8 cellular contexts compared by ENCODE assay signal in genomic region chr11:66728760-66729385, GRCh38. TPM values are rescaled to one million over a fixed set of nuclear protein-coding genes. Genes with fewer than 3 reads are reported as not detected.
DNase-seq lines count a peak whose midpoint lies in the region; ATAC-seq and TF ChIP-seq lines count a peak whose summit lies in the region.

Gene SPTBN2 (minus strand): TSS chr11:66729216. CDS start chr11:66721240, 7,976 bp downstream.

- TF ChIP-seq CTCF in mucosa of descending colon (IDR thresholded peaks at IDR 0.05) = no peak

- intact Hi-C loops in mucosa of descending colon (cut with DNase I, micrococcal nuclease) = no loop called here

- DNase-seq in DMS 273 (lab: John Stamatoyannopoulos, UW; ENCODE audit: unreplicated experiment) (peak; percentile 46), DMS 273 treated with DMSO at 0.1 percent for 48 hours (lab: John Stamatoyannopoulos, UW) (no peak), NCI-H526 treated with DMSO at 0.1 percent for 48 hours (lab: John Stamatoyannopoulos, UW) (peak; percentile 32), mucosa of descending colon (peak in 1 of 3 donors; percentile 39)

- H3K27ac ChIP-seq in duodenal mucosa (ENCODE audit: low read depth, low read length) = no peak within 1 kb of the TSS

- no peaks in the 10 kb centered on the region for H3K9me3 ChIP-seq in duodenal mucosa (ENCODE audit: control insufficient read depth in 1 of 2, low read length in 2 of 2)
- no peaks in the 10 kb centered on the region for H3K9me3 ChIP-seq in mucosa of descending colon

- H3K9ac ChIP-seq in duodenal mucosa (ENCODE audit: low read depth in 1 of 2, low read length in 2 of 2) = no peak within 1 kb of the TSS

- peaks cover 46 to 55% of the 10 kb centered on the region in 2 donors for H3K27me3 ChIP-seq in duodenal mucosa (ENCODE audit: control insufficient read depth in 1 of 2, insufficient read depth in 2 of 2, low read length in 2 of 2)

- H3K4me1 ChIP-seq in duodenal mucosa (ENCODE audit: control insufficient read depth in 1 of 2, insufficient read depth in 2 of 2, low read length in 2 of 2) (peaks cover 10 to 17% of the 10 kb centered on the region in 2 donors), mucosa of descending colon (ENCODE audit: low read depth) (no peaks in the 10 kb centered on the region)

- H3K36me3 ChIP-seq in duodenal mucosa (ENCODE audit: control insufficient read depth in 1 of 2, insufficient read depth in 2 of 2, low read length in 2 of 2) (no peaks in the 10 kb centered on the region), mucosa of descending colon (ENCODE audit: low read depth) (no peaks in the 10 kb centered on the region)

- H3K4me3 ChIP-seq in duodenal mucosa (ENCODE audit: low read depth in 1 of 2, low read length in 2 of 2) = peak within 1 kb of the TSS; percentile 46 to 58
- H3K4me3 ChIP-seq in mucosa of descending colon = no peak within 1 kb of the TSS

- ATAC-seq in mucosa of descending colon = peak; percentile 25
- ATAC-seq in GM18868 (IDR thresholded peaks at IDR 0.05; ENCODE audit: unreplicated experiment) = no peak
- ATAC-seq in GM18858 (IDR thresholded peaks at IDR 0.05; ENCODE audit: unreplicated experiment) = no peak
- no peak for ATAC-seq in HG02870 (IDR thresholded peaks at IDR 0.05; ENCODE audit: unreplicated experiment)

RNA-seq across cellular contexts. Expression of gene SPTBN2, which starts in this region (rescaled TPM):
- 10 to 100 TPM in 1 of 3 donors, 1 to 10 TPM in 2; 3.7 to 10.0 (median 6.3) TPM for total RNA-seq in mucosa of descending colon
